Comparison of ENCODE assay signal across 8 cellular contexts in the genomic region with DNA sequence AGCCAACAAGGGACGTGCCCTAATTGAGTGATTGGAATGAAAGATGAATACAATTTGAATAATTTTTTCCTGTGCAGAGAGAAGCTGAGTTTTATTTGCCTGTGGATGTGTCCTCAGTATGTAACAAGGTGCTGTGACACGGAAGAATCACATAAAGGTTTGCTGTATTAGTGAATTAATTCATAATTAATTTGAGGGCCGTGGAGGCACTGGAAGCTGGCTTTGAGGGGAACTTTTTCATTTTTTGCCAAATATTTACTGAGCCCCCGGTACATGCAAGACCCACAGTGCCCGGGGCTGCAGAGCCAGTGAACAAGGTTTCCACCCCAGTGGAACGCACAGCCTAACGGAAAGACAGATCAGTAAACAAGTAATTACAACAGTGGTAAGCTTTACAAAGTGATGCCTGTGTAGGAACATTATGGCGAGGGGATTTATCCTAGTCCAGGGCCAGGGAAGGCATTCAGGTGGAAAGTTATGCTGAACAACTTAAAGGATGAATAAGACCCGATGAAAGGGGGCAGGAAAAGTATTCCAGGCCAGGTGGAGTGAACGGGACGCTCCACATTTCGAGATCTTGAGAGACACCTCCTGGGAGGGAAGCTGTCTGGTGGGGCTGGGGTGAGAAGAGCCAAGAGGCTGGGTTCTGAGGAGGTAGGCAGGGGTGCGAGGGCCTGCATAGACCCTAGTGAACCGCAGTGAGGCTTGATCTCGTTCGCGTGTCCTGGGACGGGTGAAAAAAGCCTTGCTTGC. TPM values are rescaled to one million over a fixed set of nuclear protein-coding genes. Genes with fewer than 3 reads are reported as not detected.
DNase-seq lines count a peak whose midpoint lies in the region; ATAC-seq and TF ChIP-seq lines count a peak whose summit lies in the region.

No MANE protein-coding gene starts in this region.

- CTCF ChIA-PET in activated CD8-positive, alpha-beta T cell treated with anti-CD3 and anti-CD28 coated beads for 36 hours (lab: Charles Lee) = interaction anchor here (1.1 to 1.3 kb wide), 2 partner anchors 12 to 23 kb away, joined by 3 to 4 read pairs; no protein-coding TSS in a partner anchor

- POLR2A ChIA-PET in activated CD8-positive, alpha-beta T cell treated with anti-CD3 and anti-CD28 coated beads for 36 hours (lab: Charles Lee) = interaction anchor here (1.0 to 2.2 kb wide), 5 partner anchors 8 to 241 kb away, joined by 3 to 7 read pairs (median 4); no protein-coding TSS in a partner anchor

- H3K27ac ChIP-seq in iPS DF 6.9 (ENCODE audit: low read length) = no peak overlapping the region

- no peaks in the 10 kb centered on the region for H3K9me3 ChIP-seq in iPS DF 6.9 (ENCODE audit: control insufficient read depth, insufficient read depth, low read length)

- H3K4me1 Mint-ChIP-seq in HFFc6 (ENCODE audit: low read depth) = peaks cover 49% of the 10 kb centered on the region
- peaks cover 36% of the 10 kb centered on the region for H3K4me1 Mint-ChIP-seq in activated CD8-positive, alpha-beta T cell treated with anti-CD3 and anti-CD28 coated beads for 36 hours (ENCODE audit: low read depth)
- H3K4me1 Mint-ChIP-seq in stimulated activated effector memory CD8-positive, alpha-beta T cell treated with anti-CD3 and anti-CD28 coated beads, Interleukin-12 subunit alpha, Interleukin-12 subunit beta, amount 100 ng/mL, for 72 hours = peaks cover 22% of the 10 kb centered on the region

- intact Hi-C loops in activated CD8-positive, alpha-beta T cell treated with anti-CD3 and anti-CD28 coated beads for 36 hours (cut with micrococcal nuclease) = no loop called here

- no peak for TF ChIP-seq CTCF in HFFc6 (IDR thresholded peaks at IDR 0.05)
- TF ChIP-seq CTCF in activated CD8-positive, alpha-beta T cell treated with anti-CD3 and anti-CD28 coated beads for 36 hours (IDR thresholded peaks at IDR 0.05) = no peak

- DNase-seq in HFFc6 = no peak
- DNase-seq in activated CD8-positive, alpha-beta T cell treated with anti-CD3 and anti-CD28 coated beads for 36 hours = no peak
- DNase-seq in iPS DF 6.9 (ENCODE audit: low read depth, low spot score) = no peak
- DNase-seq in stimulated activated effector memory CD8-positive, alpha-beta T cell treated with anti-CD3 and anti-CD28 coated beads, Interleukin-12 subunit alpha, Interleukin-12 subunit beta, amount 100 ng/mL, for 72 hours (ENCODE audit: low spot score in 2 of 2) = peak in 1 of 2 donors; percentile 51
- DNase-seq in KG1 (lab: John Stamatoyannopoulos, UW) = no peak
- no peak for DNase-seq in NCI-H146 treated with DMSO at 0.1 percent for 48 hours (lab: John Stamatoyannopoulos, UW; ENCODE audit: unreplicated experiment)

- peak overlapping the region; percentile 96 for H3K4me3 Mint-ChIP-seq in HFFc6
- H3K4me3 Mint-ChIP-seq in activated CD8-positive, alpha-beta T cell treated with anti-CD3 and anti-CD28 coated beads for 36 hours = peak overlapping the region; percentile 95
- H3K4me3 Mint-ChIP-seq in stimulated activated effector memory CD8-positive, alpha-beta T cell treated with anti-CD3 and anti-CD28 coated beads, Interleukin-12 subunit alpha, Interleukin-12 subunit beta, amount 100 ng/mL, for 72 hours = peak overlapping the region; percentile 93

- H3K27me3 ChIP-seq in iPS DF 6.9 (ENCODE audit: control insufficient read depth, insufficient read depth, low read length) = peaks cover 7% of the 10 kb centered on the region; the same call in 1 of the 2 replicates

- 0 out of 2 replicates have a peak, but pooled peaks cover 4% of the 10 kb centered on the region for H3K36me3 Mint-ChIP-seq in HFFc6 (ENCODE audit: low read depth)
- peaks cover 26% of the 10 kb centered on the region for H3K36me3 Mint-ChIP-seq in activated CD8-positive, alpha-beta T cell treated with anti-CD3 and anti-CD28 coated beads for 36 hours (ENCODE audit: low read depth)
- H3K36me3 Mint-ChIP-seq in stimulated activated effector memory CD8-positive, alpha-beta T cell treated with anti-CD3 and anti-CD28 coated beads, Interleukin-12 subunit alpha, Interleukin-12 subunit beta, amount 100 ng/mL, for 72 hours = peaks cover 41% of the 10 kb centered on the region

- H3K27ac Mint-ChIP-seq in HFFc6 = peak overlapping the region; percentile 75
- H3K27ac Mint-ChIP-seq in activated CD8-positive, alpha-beta T cell treated with anti-CD3 and anti-CD28 coated beads for 36 hours = peak overlapping the region; percentile 77
- H3K27ac Mint-ChIP-seq in stimulated activated effector memory CD8-positive, alpha-beta T cell treated with anti-CD3 and anti-CD28 coated beads, Interleukin-12 subunit alpha, Interleukin-12 subunit beta, amount 100 ng/mL, for 72 hours = peak overlapping the region; percentile 97

- ATAC-seq in activated CD8-positive, alpha-beta T cell treated with anti-CD3 and anti-CD28 coated beads for 36 hours = no peak
- ATAC-seq in stimulated activated effector memory CD8-positive, alpha-beta T cell treated with anti-CD3 and anti-CD28 coated beads, Interleukin-12 subunit alpha, Interleukin-12 subunit beta, amount 100 ng/mL, for 72 hours = no peak
- no peak for ATAC-seq in HG03520 (IDR thresholded peaks at IDR 0.05; ENCODE audit: unreplicated experiment)
- ATAC-seq in HG02623 (IDR thresholded peaks at IDR 0.05; ENCODE audit: unreplicated experiment) = no peak

- H3K4me3 ChIP-seq in iPS DF 6.9 (ENCODE audit: low read length) = peak overlapping the region; percentile 63; the same call in 1 of the 2 replicates

- peaks cover 9% of the 10 kb centered on the region for H3K4me1 ChIP-seq in iPS DF 6.9 (ENCODE audit: control insufficient read depth, insufficient read depth, low read length)

- no peaks in the 10 kb centered on the region for H3K9me3 Mint-ChIP-seq in HFFc6
- no peaks in the 10 kb centered on the region for H3K9me3 Mint-ChIP-seq in activated CD8-positive, alpha-beta T cell treated with anti-CD3 and anti-CD28 coated beads for 36 hours
- H3K9me3 Mint-ChIP-seq in stimulated activated effector memory CD8-positive, alpha-beta T cell treated with anti-CD3 and anti-CD28 coated beads, Interleukin-12 subunit alpha, Interleukin-12 subunit beta, amount 100 ng/mL, for 72 hours = no peaks in the 10 kb centered on the region

- H3K27me3 Mint-ChIP-seq in HFFc6 (ENCODE audit: insufficient read depth) = no peaks in the 10 kb centered on the region
- no peaks in the 10 kb centered on the region for H3K27me3 Mint-ChIP-seq in activated CD8-positive, alpha-beta T cell treated with anti-CD3 and anti-CD28 coated beads for 36 hours

- H3K36me3 ChIP-seq in iPS DF 6.9 (ENCODE audit: control insufficient read depth, insufficient read depth, low read length) = peaks cover 6% of the 10 kb centered on the region; the same call in 1 of the 2 replicates

- WGBS in iPS DF 6.9 (ENCODE audit: insufficient coverage, insufficient read length) = no CpG with 5 or more reads among the region's 18 CpGs

RNA-seq across cellular contexts. Expression of a gene that starts 0.8 kb away (rescaled TPM):
- 10 to 100 TPM; 36.0 to 43.8 (median 38.0) TPM for total RNA-seq in HFFc6 (2021; fragmentation: NEBNext Ultra II Directional; extraction: Animal tissue kit (Norgen Biotek cat#: 25700))
- 100 to 1,000 TPM; 145 to 147 TPM for total RNA-seq in activated CD8-positive, alpha-beta T cell treated with anti-CD3 and anti-CD28 coated beads for 36 hours
